23 cellular contexts compared by ENCODE assay signal in genomic region chr3:137992592-137992991, GRCh38. TPM values are rescaled to one million over a fixed set of nuclear protein-coding genes. Genes with fewer than 3 reads are reported as not detected.
DNase-seq lines count a peak whose midpoint lies in the region; ATAC-seq and TF ChIP-seq lines count a peak whose summit lies in the region.
"Had no signal": no experiment of that assay in that cellular context is flagged by ENCODE, and none has a peak within 500 bp of the region (broad histone marks: within the 10 kb centered on the region; RNA-seq: fewer than 3 reads in every experiment).

No MANE protein-coding gene starts in this region.

- in situ Hi-C loops in SK-MEL-5 (cut with HindIII; ENCODE audit: low pct_unique_long_range_greater_than_20kb, low sequenced_read_pairs): no loop called here

- ATAC-seq in HG02852 (IDR thresholded peaks at IDR 0.05; ENCODE audit: unreplicated experiment): peak; percentile 18
- no peak for ATAC-seq in GM18858 (IDR thresholded peaks at IDR 0.05; ENCODE audit: unreplicated experiment)
- ATAC-seq: Panc1 had no signal

- peak; percentile 45 for DNase-seq in GM12865 (ENCODE audit: low read depth)
- peak; percentile 65 for DNase-seq in SK-MEL-5 (ENCODE audit: low read depth, low spot score)
- DNase-seq in myocyte (ENCODE audit: low read depth): peak; percentile 13
- no peak for DNase-seq in iPS-NIHi11 (ENCODE audit: low spot score)
- no peak for DNase-seq in medulla oblongata (ENCODE audit: extremely low spot score)
- DNase-seq in anterior cingulate cortex (lab: John Stamatoyannopoulos, UW): no peak
- DNase-seq: ACHN, AML-193, DMS79, Karpas-422, MM.1S, NCI-H1092, NCI-H1436 treated with DMSO at 0.1 percent for 48 hours, NCI-H2029, NCI-H446 treated with DMSO at 0.1 percent for 48 hours, NCI-H69 had no signal

- no peak overlapping the region for H3K4me3 ChIP-seq in GM12865 (ENCODE audit: low read depth, low read length)
- H3K4me3 ChIP-seq: SJSA1 had no signal

- TF ChIP-seq CTCF in GM12865 (IDR thresholded peaks at IDR 0.05; ENCODE audit: insufficient read depth, low read depth, low read length, missing control alignments): no peak

RNA-seq across cellular contexts. Expression of gene CLDN18, which starts 17.4 kb away (rescaled TPM):
- total RNA-seq in SK-MEL-5 (2014; rRNA removed; shearing (Covaris generic)): not detected in 2 replicates
- not detected in 2 replicates for polyA plus RNA-seq in SK-MEL-5 (2015; cell fraction: cytosol; rRNA removed)
- not detected in 2 replicates for polyA plus RNA-seq in SK-MEL-5 (2015; cell fraction: nucleus; rRNA removed)
- not detected in 2 replicates for total RNA-seq in myocyte
- polyA plus RNA-seq in myocyte (2012): 0.33 TPM
- total RNA-seq: G401, H1, SJSA1 had no signal
- polyA plus RNA-seq: H1, IgD-negative memory B cell had no signal

Comparison
In these comparisons a context has a peak if more than half of its experiments do, and no peak if none do; other contexts are left out.
1. DNase-seq: peak in GM12865 (single experiment), SK-MEL-5 (single experiment) and myocyte (single experiment); none in iPS-NIHi11 (single experiment), medulla oblongata (single experiment) and anterior cingulate cortex (0 of 58).